Comparison of ENCODE assay signal across 11 cellular contexts in genomic region chr6:21190701-21191588, GRCh38.
A peak's percentile ranks its signal among the peaks of the same experiment; 100 is the strongest.
DNase-seq lines count a peak whose midpoint lies in the region; FAIRE-seq and TF ChIP-seq lines count a peak whose summit lies in the region.
"Had no signal": no experiment of that assay in that cellular context is flagged by ENCODE, and none has a peak within 500 bp of the region (broad histone marks: within the 10 kb centered on the region; RNA-seq: fewer than 3 reads in every experiment).

No MANE protein-coding gene starts in this region.

- no peak overlapping the region for H3K14ac ChIP-seq in trophoblast cell (ENCODE audit: low read length)

- TF ChIP-seq CTCF in GM12865 (IDR thresholded peaks at IDR 0.05; ENCODE audit: insufficient read depth, low read depth, low read length, missing control alignments), result no peak
- TF ChIP-seq CTCF in WERI-Rb-1 (IDR thresholded peaks at IDR 0.05; ENCODE audit: low read depth, low read length), result no peak

- H3K18ac ChIP-seq in trophoblast cell (ENCODE audit: low read length), result no peak overlapping the region

- H2BK5ac ChIP-seq in trophoblast cell (ENCODE audit: low read depth, low read length, poor library complexity), result no peak overlapping the region

- no peak overlapping the region for H3K4ac ChIP-seq in trophoblast cell (ENCODE audit: low read depth, low read length)

- H3K4me2 ChIP-seq in trophoblast cell (ENCODE audit: low read length), result no peak overlapping the region

- peak; percentile 41 for FAIRE-seq in H54 (lab: Jason Lieb, UNC)

- H3K23ac ChIP-seq in trophoblast cell (ENCODE audit: low read length), result no peak overlapping the region

- H3K79me2 ChIP-seq in trophoblast cell (ENCODE audit: control insufficient read depth, insufficient read depth, low read length, poor library complexity), result no peaks in the 10 kb centered on the region

- H3K9ac ChIP-seq in mucosa of stomach (ENCODE audit: low read length), result peak overlapping the region; percentile 42
- H3K9ac ChIP-seq in trophoblast cell (ENCODE audit: low read length), result no peak overlapping the region

- DNase-seq in GM12865 (ENCODE audit: low read depth) (peak; percentile 46), H54 (ENCODE audit: insufficient read length, low spot score) (no peak), WERI-Rb-1 (no peak), NCI-H69 (lab: John Stamatoyannopoulos, UW) (no peak), trophoblast cell (no peak), NCI-H1092 treated with DMSO at 0.1 percent for 48 hours (lab: John Stamatoyannopoulos, UW) (no peak)
- DNase-seq: activated naive CD4-positive, alpha-beta T cell treated with Interleukin-2 at 50 U/mL for 16 hours; DMS79; foreskin keratinocyte had no signal

- no peak overlapping the region for H2BK120ac ChIP-seq in trophoblast cell (ENCODE audit: insufficient read depth, low read length, poor library complexity)

- no peak for TF ChIP-seq POLR2A in H54 (IDR thresholded peaks at IDR 0.05; ENCODE audit: low read depth, low read length)

- no peaks in the 10 kb centered on the region for H3K9me3 ChIP-seq in WERI-Rb-1 (ENCODE audit: severe bottlenecking)
- no peaks in the 10 kb centered on the region for H3K9me3 ChIP-seq in mucosa of stomach (ENCODE audit: control insufficient read depth, low read length)
- H3K9me3 ChIP-seq in trophoblast cell (ENCODE audit: insufficient read depth, low read depth, low read length), result no peaks in the 10 kb centered on the region

- no peaks in the 10 kb centered on the region for H3K79me1 ChIP-seq in trophoblast cell (ENCODE audit: low read length)

- H3K36me3 ChIP-seq in WERI-Rb-1 (0 out of 2 replicates have a peak, but pooled peaks cover 2% of the 10 kb centered on the region), mucosa of stomach (ENCODE audit: control insufficient read depth, insufficient read depth, low read length) (no peaks in the 10 kb centered on the region), trophoblast cell (ENCODE audit: control insufficient read depth in 1 of 2, insufficient read depth in 2 of 2, low read length in 2 of 2) (no peaks in the 10 kb centered on the region)

- no peak overlapping the region for H2BK12ac ChIP-seq in trophoblast cell (ENCODE audit: low read length)

- no peak overlapping the region for H2AK5ac ChIP-seq in trophoblast cell (ENCODE audit: low read length)

- H4K91ac ChIP-seq in trophoblast cell (ENCODE audit: low read depth, low read length), result no peak overlapping the region

- H4K12ac ChIP-seq in trophoblast cell (ENCODE audit: low read depth, low read length), result no peak overlapping the region

- H3K27ac ChIP-seq in WERI-Rb-1, result peak overlapping the region; percentile 19
- H3K27ac ChIP-seq in trophoblast cell (ENCODE audit: low read depth, low read length), result no peak overlapping the region
- H3K27ac ChIP-seq: foreskin keratinocyte, RWPE1 had no signal

- H3K4me3 ChIP-seq in GM12865 (ENCODE audit: low read depth, low read length) (peak overlapping the region; percentile 52), WERI-Rb-1 (ENCODE audit: low read depth, low read length) (no peak overlapping the region), mucosa of stomach (ENCODE audit: low read length) (no peak overlapping the region), trophoblast cell (ENCODE audit: low read depth, low read length) (no peak overlapping the region)

- H3K4me1 ChIP-seq in mucosa of stomach (ENCODE audit: control insufficient read depth, insufficient read depth, low read length), result no peaks in the 10 kb centered on the region
- peaks cover 3% of the 10 kb centered on the region in 2 experiments for H3K4me1 ChIP-seq in trophoblast cell (ENCODE audit: control insufficient read depth in 1 of 2, insufficient read depth in 2 of 2, low read length in 2 of 2)

- WGBS in trophoblast cell (ENCODE audit: extremely low coverage, insufficient coverage, insufficient read length), result no CpG with 5 or more reads among the region's 5 CpGs

- H4K8ac ChIP-seq in trophoblast cell (ENCODE audit: low read depth, low read length), result no peak overlapping the region

- no peak overlapping the region for H2AFZ ChIP-seq in trophoblast cell (ENCODE audit: insufficient read depth, low read length, poor library complexity)

- H3K27me3 ChIP-seq in WERI-Rb-1 (ENCODE audit: insufficient read depth, low read depth, severe bottlenecking) (no peaks in the 10 kb centered on the region), mucosa of stomach (ENCODE audit: control insufficient read depth, insufficient read depth, low read length) (no peaks in the 10 kb centered on the region), trophoblast cell (ENCODE audit: insufficient read depth, low read length) (no peaks in the 10 kb centered on the region)
- H3K27me3 ChIP-seq: foreskin keratinocyte had no signal
